2 cellular contexts compared by ENCODE assay signal in genomic region chr20:2103454-2104153, GRCh38.
A peak's percentile ranks its signal among the peaks of the same experiment; 100 is the strongest.
TF ChIP-seq lines count a peak whose summit lies in the region.

No MANE protein-coding gene starts in this region.

TF ChIP-seq in A549, 52 proteins besides CTCF, POLR2A, EP300 and RAD21 (continued from another document):
- no peak for TF ChIP-seq NFE2L2 (conservative IDR thresholded peaks at IDR 0.05; ENCODE audit: low read length)
- TF ChIP-seq, protein P1, sequence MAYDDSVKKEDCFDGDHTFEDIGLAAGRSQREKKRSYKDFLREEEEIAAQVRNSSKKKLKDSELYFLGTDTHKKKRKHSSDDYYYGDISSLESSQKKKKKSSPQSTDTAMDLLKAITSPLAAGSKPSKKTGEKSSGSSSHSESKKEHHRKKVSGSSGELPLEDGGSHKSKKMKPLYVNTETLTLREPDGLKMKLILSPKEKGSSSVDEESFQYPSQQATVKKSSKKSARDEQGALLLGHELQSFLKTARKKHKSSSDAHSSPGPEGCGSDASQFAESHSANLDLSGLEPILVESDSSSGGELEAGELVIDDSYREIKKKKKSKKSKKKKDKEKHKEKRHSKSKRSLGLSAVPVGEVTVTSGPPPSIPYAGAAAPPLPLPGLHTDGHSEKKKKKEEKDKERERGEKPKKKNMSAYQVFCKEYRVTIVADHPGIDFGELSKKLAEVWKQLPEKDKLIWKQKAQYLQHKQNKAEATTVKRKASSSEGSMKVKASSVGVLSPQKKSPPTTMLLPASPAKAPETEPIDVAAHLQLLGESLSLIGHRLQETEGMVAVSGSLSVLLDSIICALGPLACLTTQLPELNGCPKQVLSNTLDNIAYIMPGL (CRISPR knock-in tag; IDR thresholded peaks at IDR 0.05; ENCODE audit: borderline replicate concordance): no peak
- TF ChIP-seq ZC3H11A (IDR thresholded peaks at IDR 0.05): no peak
- TF ChIP-seq, protein P2, sequence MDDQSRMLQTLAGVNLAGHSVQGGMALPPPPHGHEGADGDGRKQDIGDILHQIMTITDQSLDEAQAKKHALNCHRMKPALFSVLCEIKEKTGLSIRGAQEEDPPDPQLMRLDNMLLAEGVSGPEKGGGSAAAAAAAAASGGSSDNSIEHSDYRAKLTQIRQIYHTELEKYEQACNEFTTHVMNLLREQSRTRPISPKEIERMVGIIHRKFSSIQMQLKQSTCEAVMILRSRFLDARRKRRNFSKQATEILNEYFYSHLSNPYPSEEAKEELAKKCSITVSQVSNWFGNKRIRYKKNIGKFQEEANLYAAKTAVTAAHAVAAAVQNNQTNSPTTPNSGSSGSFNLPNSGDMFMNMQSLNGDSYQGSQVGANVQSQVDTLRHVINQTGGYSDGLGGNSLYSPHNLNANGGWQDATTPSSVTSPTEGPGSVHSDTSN (IDR thresholded peaks at IDR 0.05): no peak
- TF ChIP-seq MAFK (IDR thresholded peaks at IDR 0.05; ENCODE audit: partially characterized antibody): no peak
- TF ChIP-seq BCL3 (IDR thresholded peaks at IDR 0.05): no peak
- TF ChIP-seq BHLHE40 (IDR thresholded peaks at IDR 0.05; ENCODE audit: low read depth, low read length): no peak
- TF ChIP-seq HOXB5 (CRISPR knock-in tag; IDR thresholded peaks at IDR 0.05): no peak
- TF ChIP-seq MYC (IDR thresholded peaks at IDR 0.05; ENCODE audit: borderline replicate concordance, low read length): no peak
- TF ChIP-seq, protein P3, sequence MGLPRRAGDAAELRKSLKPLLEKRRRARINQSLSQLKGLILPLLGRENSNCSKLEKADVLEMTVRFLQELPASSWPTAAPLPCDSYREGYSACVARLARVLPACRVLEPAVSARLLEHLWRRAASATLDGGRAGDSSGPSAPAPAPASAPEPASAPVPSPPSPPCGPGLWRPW (IDR thresholded peaks at IDR 0.05): no peak
- no peak for TF ChIP-seq TFCP2L1 (CRISPR knock-in tag; IDR thresholded peaks at IDR 0.05)
- no peak for TF ChIP-seq CHD2 (IDR thresholded peaks at IDR 0.05; ENCODE audit: low read length, partially characterized antibody)
- TF ChIP-seq PHF8 (IDR thresholded peaks at IDR 0.05; ENCODE audit: borderline replicate concordance, low read depth): no peak
- TF ChIP-seq SMC3 (IDR thresholded peaks at IDR 0.05): no peak
- TF ChIP-seq KDM5A (IDR thresholded peaks at IDR 0.05): no peak
- TF ChIP-seq HDAC2 (IDR thresholded peaks at IDR 0.05): no peak
- TF ChIP-seq RARB (CRISPR knock-in tag; IDR thresholded peaks at IDR 0.05): no peak

TF ChIP-seq in GM12878, 131 proteins besides CTCF, POLR2A, EP300 and RAD21:
- 0 out of 2 replicates have a peak, but pooled peaks have one; percentile 0 for TF ChIP-seq IRF4 (IDR thresholded peaks at IDR 0.05; ENCODE audit: low read depth, low read length)
- TF ChIP-seq CHD2 (IDR thresholded peaks at IDR 0.05; ENCODE audit: borderline replicate concordance, low read depth, low read length): no peak
- no peak for TF ChIP-seq PRDM15 (CRISPR knock-in tag; IDR thresholded peaks at IDR 0.05)
- no peak for TF ChIP-seq HDAC6 (IDR thresholded peaks at IDR 0.05; ENCODE audit: unreplicated experiment)
- no peak for TF ChIP-seq BCL3 (IDR thresholded peaks at IDR 0.05; ENCODE audit: borderline replicate concordance, insufficient read depth, low read depth, low read length, poor library complexity, severe bottlenecking)
- TF ChIP-seq ZNF622 (IDR thresholded peaks at IDR 0.05): no peak
- no peak for TF ChIP-seq ATF2 (IDR thresholded peaks at IDR 0.05; ENCODE audit: low read length)
- no peak for TF ChIP-seq ZBTB11 (CRISPR knock-in tag; IDR thresholded peaks at IDR 0.05)
TF ChIP-seq in GM12878: peak in this region for 1.
